Comparison of ENCODE assay signal across 8 cellular contexts in genomic region chr17:27247071-27247957, GRCh38. TPM values are rescaled to one million over a fixed set of nuclear protein-coding genes. Genes with fewer than 3 reads are reported as not detected.
DNase-seq lines count a peak whose midpoint lies in the region; ATAC-seq and TF ChIP-seq lines count a peak whose summit lies in the region.

No MANE protein-coding gene starts in this region.

- no peaks in the 10 kb centered on the region for H3K9me2 ChIP-seq in MM.1S (replicated peaks; ENCODE audit: insufficient read depth, low read length)

- H3K27ac ChIP-seq in MM.1S (ENCODE audit: low read length) = no peak overlapping the region

- H4K20me1 ChIP-seq in MM.1S (ENCODE audit: insufficient read depth, low read length) = no peaks in the 10 kb centered on the region

- H3K4me2 ChIP-seq in MM.1S (ENCODE audit: low read depth, low read length) = no peak overlapping the region

- H3K9me3 ChIP-seq in MM.1S (replicated peaks; ENCODE audit: insufficient read depth, low read length) = no peaks in the 10 kb centered on the region

- no peaks in the 10 kb centered on the region for H3K36me3 ChIP-seq in MM.1S (replicated peaks; ENCODE audit: insufficient read depth, low read length)

- no peaks in the 10 kb centered on the region for H3K79me2 ChIP-seq in MM.1S (ENCODE audit: low read length)

- no peaks in the 10 kb centered on the region for H3K27me3 ChIP-seq in MM.1S (replicated peaks; ENCODE audit: insufficient read depth, low read length)

- H3K9ac ChIP-seq in MM.1S (ENCODE audit: low read length) = no peak overlapping the region

- no peak overlapping the region for H3K4me3 ChIP-seq in MM.1S (ENCODE audit: low read length)

- H3K4me1 ChIP-seq in MM.1S (ENCODE audit: low read length) = peaks cover 4% of the 10 kb centered on the region

- no peak overlapping the region for H2AFZ ChIP-seq in MM.1S (ENCODE audit: low read length)

- no peak for ATAC-seq in GM21529 (IDR thresholded peaks at IDR 0.05; ENCODE audit: unreplicated experiment)

- no peak for TF ChIP-seq CTCF in MM.1S (IDR thresholded peaks at IDR 0.05; ENCODE audit: low read length)

- peak; percentile 89 for DNase-seq in EH (ENCODE audit: low read depth)
- DNase-seq in RPMI8226 = peak; percentile 76
- DNase-seq in fibroblast of peridontal ligament (ENCODE audit: extremely low read depth) = peak; percentile 93
- peak; percentile 89 for DNase-seq in pulmonary artery endothelial cell (ENCODE audit: low read depth, low spot score)
- DNase-seq in NCI-H524 treated with DMSO at 0.1 percent for 48 hours (lab: John Stamatoyannopoulos, UW) = no peak
- no peak for DNase-seq in activated effector memory CD4-positive, alpha-beta T cell treated with anti-CD3 and anti-CD28 coated beads, Interleukin-2, amount 50 U/mL, for 16 hours
- DNase-seq in MM.1S = no peak

- no peaks in the 10 kb centered on the region for H3F3A ChIP-seq in MM.1S (ENCODE audit: insufficient read depth, low read length)

RNA-seq across cellular contexts. Expression of gene WSB1, which starts 46.6 kb away (rescaled TPM):
- total RNA-seq in pulmonary artery endothelial cell = 308 and 847 TPM in 2 replicates

Comparison
In these comparisons a context has a peak if more than half of its experiments do, and no peak if none do; other contexts are left out.
1. DNase-seq: peak in EH (single experiment), RPMI8226 (single experiment), fibroblast of peridontal ligament (single experiment) and pulmonary artery endothelial cell (single experiment); none in NCI-H524 treated with DMSO at 0.1 percent for 48 hours (single experiment), activated effector memory CD4-positive, alpha-beta T cell treated with anti-CD3 and anti-CD28 coated beads, Interleukin-2, amount 50 U/mL, for 16 hours (single experiment) and MM.1S (single experiment).